Comparison of ENCODE assay signal across 22 cellular contexts in genomic region chr5:3269400-3270169, GRCh38.
"Had no signal": no experiment of that assay in that cellular context is flagged by ENCODE, and none has a peak within 500 bp of the region (broad histone marks: within the 10 kb centered on the region; RNA-seq: fewer than 3 reads in every experiment).

No MANE protein-coding gene starts in this region.

- ATAC-seq: esophagus mucosa; left ventricle myocardium superior; mucosa of descending colon; natural killer cell treated with Interleukin-12 subunit alpha and Interleukin-12 subunit beta and Interleukin-15 and Interleukin-18, amount 100 ng/mL, for 72 hours; stimulated activated memory B cell treated with anti-CD40 and anti-IgM and Interleukin-4, amounts not matched to agents 10 μg/mL and 1 μg/mL and 100 μg/mL, for 72 hours; stimulated activated naive CD8-positive, alpha-beta T cell treated with anti-CD3 and anti-CD28 coated beads, Interleukin-15, Interleukin-2, amounts not matched to agents 100 U/mL and 50 U/mL, for 24 hours had no signal

- H3K36me3 ChIP-seq: colonic mucosa, lower lobe of right lung, ovary, right atrium auricular region, spleen, tibial artery had no signal

- H3K4me3 ChIP-seq: colonic mucosa, lower lobe of right lung, mucosa of descending colon, ovary, right atrium auricular region, skin epidermis, spleen, testis, tibial artery had no signal

- H3K9me3 ChIP-seq: colonic mucosa, lower lobe of right lung, ovary, right atrium auricular region, testis, tibial artery had no signal

- H3K4me1 ChIP-seq: colonic mucosa, lower lobe of right lung, right atrium auricular region, spleen, testis, tibial artery had no signal

- DNase-seq: colonic mucosa; effector CD8-positive, alpha-beta T cell; endodermal cell; foreskin melanocyte; left ventricle myocardium superior; lower lobe of right lung; mucosa of descending colon; naive B cell; occipital lobe; ovary; spleen; stimulated activated CD4-positive, alpha-beta T cell treated with anti-CD3 and anti-CD28 coated beads, Interleukin-4, amount 100 ng/mL, for 4 hours; stimulated activated naive CD8-positive, alpha-beta T cell treated with anti-CD3 and anti-CD28 coated beads, Interleukin-15, Interleukin-2, amounts not matched to agents 100 U/mL and 50 U/mL, for 24 hours; substantia nigra; testis; tibial artery had no signal

- H3K27me3 ChIP-seq: colonic mucosa, ovary, right atrium auricular region, testis, tibial artery had no signal

- H3K27ac ChIP-seq: colonic mucosa, epithelial cell of prostate, lower lobe of right lung, ovary, right atrium auricular region, skin epidermis, spleen, testis, tibial artery had no signal
